In the genomic region with DNA sequence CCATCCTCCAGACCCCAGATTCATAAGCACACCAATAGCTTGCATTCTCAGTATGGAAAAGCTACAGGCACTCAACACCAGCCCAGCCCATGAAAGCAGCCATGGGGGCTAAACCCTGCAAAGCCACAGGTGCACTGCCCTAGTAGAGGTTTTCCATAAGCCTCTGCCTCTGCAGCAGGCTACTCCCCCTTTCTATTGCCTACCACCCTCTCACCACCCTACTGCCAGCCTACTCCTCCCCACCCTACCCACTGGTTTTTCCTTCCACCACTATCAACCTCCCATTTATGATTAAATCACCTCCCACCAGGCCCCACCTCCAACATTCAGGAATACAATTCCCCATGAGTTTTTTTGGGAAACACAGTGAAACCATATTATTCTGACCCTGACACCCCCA, we compare ENCODE assay signal across 35 cellular contexts.
DNase-seq lines count a peak whose midpoint lies in the region; ATAC-seq and TF ChIP-seq lines count a peak whose summit lies in the region.
"Had no signal": no experiment of that assay in that cellular context is flagged by ENCODE, and none has a peak within 500 bp of the region (broad histone marks: within the 10 kb centered on the region; RNA-seq: fewer than 3 reads in every experiment).

No MANE protein-coding gene starts in this region.

- CTCF ChIA-PET in HEK293 (lab: Yijun Ruan, JAX) = no interaction called here

- no peaks in the 10 kb centered on the region for H3K27me3 Mint-ChIP-seq in osteocyte (ENCODE audit: unreplicated experiment)
- peaks cover 21% of the 10 kb centered on the region for H3K27me3 Mint-ChIP-seq in endothelial cell (ENCODE audit: unreplicated experiment)
- H3K27me3 Mint-ChIP-seq: CD4-positive, alpha-beta memory T cell; CD4-positive, alpha-beta T cell; CD8-positive, alpha-beta memory T cell had no signal

- peaks cover 2% of the 10 kb centered on the region for H3K36me3 Mint-ChIP-seq in osteocyte (ENCODE audit: unreplicated experiment)
- no peaks in the 10 kb centered on the region for H3K36me3 Mint-ChIP-seq in endothelial cell (ENCODE audit: low read depth, unreplicated experiment)
- H3K36me3 Mint-ChIP-seq: CD14-positive monocyte; CD4-positive, alpha-beta memory T cell; CD4-positive, CD25-positive, alpha-beta regulatory T cell; CD8-positive, alpha-beta memory T cell; CD8-positive, alpha-beta T cell had no signal

- POLR2A ChIA-PET in HEK293 (lab: Yijun Ruan, JAX) = no interaction called here

- H3K9me3 Mint-ChIP-seq in osteocyte (ENCODE audit: unreplicated experiment) (peaks cover 49% of the 10 kb centered on the region), endothelial cell (ENCODE audit: unreplicated experiment) (no peaks in the 10 kb centered on the region)
- H3K9me3 Mint-ChIP-seq: CD4-positive, alpha-beta T cell; CD8-positive, alpha-beta T cell had no signal

- H3K4me1 Mint-ChIP-seq in osteocyte (ENCODE audit: unreplicated experiment) (no peaks in the 10 kb centered on the region), endothelial cell (ENCODE audit: unreplicated experiment) (no peaks in the 10 kb centered on the region)
- H3K4me1 Mint-ChIP-seq: B cell; CD14-positive monocyte; CD4-positive, CD25-positive, alpha-beta regulatory T cell; CD8-positive, alpha-beta memory T cell had no signal

- H3K27ac ChIP-seq in right atrium auricular region (no peak overlapping the region), HEK293 (ENCODE audit: extremely low read depth, low read depth, low read length) (no peak overlapping the region), esophagus muscularis mucosa (replicated peaks in 1 of 4) (no peak overlapping the region)
- H3K27ac ChIP-seq: 22Rv1; A549; BLaER1; BLaER1 treated with 17β-estradiol and CSF1 and Interleukin-3, amounts not matched to agents 10 nM and 100 nM; C4-2B had no signal

- intact Hi-C loops in Right ventricle myocardium superior (cut with DNase I) = no loop called here
- intact Hi-C loops in esophagus muscularis mucosa (cut with DNase I) = no loop called here

- no peak for TF ChIP-seq POLR2A in esophagus muscularis mucosa (IDR thresholded peaks at IDR 0.05; ENCODE audit: low read depth)

- H3K4me3 ChIP-seq in right atrium auricular region = no peak overlapping the region
- H3K4me3 ChIP-seq in HEK293 (ENCODE audit: low read depth, low read length) = no peak overlapping the region
- no peak overlapping the region for H3K4me3 ChIP-seq in esophagus muscularis mucosa
- H3K4me3 ChIP-seq: A549; BLaER1; BLaER1 treated with 17β-estradiol and CSF1 and Interleukin-3, amounts not matched to agents 10 nM and 100 nM had no signal

- H3K27ac Mint-ChIP-seq in osteocyte (ENCODE audit: unreplicated experiment) (no peak overlapping the region), endothelial cell (ENCODE audit: unreplicated experiment) (no peak overlapping the region)
- H3K27ac Mint-ChIP-seq: B cell; CD14-positive monocyte; CD4-positive, alpha-beta memory T cell; CD4-positive, alpha-beta T cell; CD4-positive, CD25-positive, alpha-beta regulatory T cell; CD8-positive, alpha-beta memory T cell; CD8-positive, alpha-beta T cell had no signal

- DNase-seq in right atrium auricular region (ENCODE audit: low spot score) (peak; percentile 9), Right ventricle myocardium superior (no peak), esophagus muscularis mucosa (ENCODE audit: extremely low spot score) (peak; percentile 66), osteocyte (ENCODE audit: extremely low spot score, unreplicated experiment) (peak; percentile 42), NCI-H69 (lab: John Stamatoyannopoulos, UW) (no peak), NCI-H226 (no peak), endothelial cell (ENCODE audit: low spot score) (no peak)
- DNase-seq: 8988T; ACHN; AML-193; BE2C; C1 segment of cervical spinal cord; Caco-2; Calu3; CD4-positive, alpha-beta memory T cell; CD4-positive, alpha-beta T cell; CD4-positive, CD25-positive, alpha-beta regulatory T cell; CD8-positive, alpha-beta memory T cell; CD8-positive, alpha-beta T cell; COR-L47; DMS 273 treated with DMSO at 0.1 percent for 48 hours; DMS153; DMS53; DMS79; DMS79 treated with DMSO at 0.1 percent for 48 hours; DND-41; EL had no signal

- TF ChIP-seq EP300 in esophagus muscularis mucosa (IDR thresholded peaks at IDR 0.05) = no peak

- no peaks in the 10 kb centered on the region for H3K36me3 ChIP-seq in right atrium auricular region
- H3K36me3 ChIP-seq in HEK293 (ENCODE audit: control insufficient read depth in 2 of 2, insufficient read depth in 1 of 2, low read length in 2 of 2) = no peaks in the 10 kb centered on the region
- no peaks in the 10 kb centered on the region for H3K36me3 ChIP-seq in esophagus muscularis mucosa
- H3K36me3 ChIP-seq: BE2C; BLaER1; BLaER1 treated with 17β-estradiol and CSF1 and Interleukin-3, amounts not matched to agents 10 nM and 100 nM had no signal

- no peaks in the 10 kb centered on the region for H3K27me3 ChIP-seq in right atrium auricular region
- no peaks in the 10 kb centered on the region for H3K27me3 ChIP-seq in esophagus muscularis mucosa
- H3K27me3 ChIP-seq: BE2C; BLaER1; BLaER1 treated with 17β-estradiol and CSF1 and Interleukin-3, amounts not matched to agents 10 nM and 100 nM had no signal

- H3K9me3 ChIP-seq in right atrium auricular region = no peaks in the 10 kb centered on the region
- no peaks in the 10 kb centered on the region for H3K9me3 ChIP-seq in HEK293 (ENCODE audit: control insufficient read depth, insufficient read depth, low read depth, low read length)
- H3K9me3 ChIP-seq in esophagus muscularis mucosa = no peaks in the 10 kb centered on the region
- H3K9me3 ChIP-seq: A549, BE2C, Caco-2 had no signal

- H3K4me1 ChIP-seq in right atrium auricular region = no peaks in the 10 kb centered on the region
- H3K4me1 ChIP-seq in HEK293 (ENCODE audit: control insufficient read depth, insufficient read depth, low read length) = no peaks in the 10 kb centered on the region
- no peaks in the 10 kb centered on the region for H3K4me1 ChIP-seq in esophagus muscularis mucosa
- H3K4me1 ChIP-seq: A549; BE2C; BLaER1; BLaER1 treated with 17β-estradiol and CSF1 and Interleukin-3, amounts not matched to agents 10 nM and 100 nM; Caco-2 had no signal

- TF ChIP-seq CTCF in right atrium auricular region (IDR thresholded peaks at IDR 0.05) (no peak), HEK293 (tag by site-specific recombination; IDR thresholded peaks at IDR 0.05) (no peak), esophagus muscularis mucosa (IDR thresholded peaks at IDR 0.05) (no peak), osteocyte (IDR thresholded peaks at IDR 0.05) (no peak), endothelial cell (IDR thresholded peaks at IDR 0.05; ENCODE audit: unreplicated experiment) (no peak)

- H3K4me3 Mint-ChIP-seq in osteocyte (ENCODE audit: unreplicated experiment) = no peak overlapping the region
- no peak overlapping the region for H3K4me3 Mint-ChIP-seq in endothelial cell (ENCODE audit: unreplicated experiment)
- H3K4me3 Mint-ChIP-seq: B cell; CD14-positive monocyte; CD4-positive, alpha-beta memory T cell; CD4-positive, alpha-beta T cell; CD4-positive, CD25-positive, alpha-beta regulatory T cell; CD8-positive, alpha-beta memory T cell; CD8-positive, alpha-beta T cell had no signal

- ATAC-seq in Right ventricle myocardium superior (ENCODE audit: poor library complexity) = no peak
- ATAC-seq: A549; CD8-positive, alpha-beta T cell had no signal

TF ChIP-seq in HEK293, 187 proteins besides CTCF, POLR2A, EP300 and RAD21:
- no peak for TF ChIP-seq KLF8 (tag by site-specific recombination; IDR thresholded peaks at IDR 0.05)
- peak; percentile 48 for TF ChIP-seq ZFHX2 (tag by site-specific recombination; conservative IDR thresholded peaks at IDR 0.05)
- TF ChIP-seq ZNF146 (tag by site-specific recombination; IDR thresholded peaks at IDR 0.05) = no peak
- TF ChIP-seq EGR2 (tag by site-specific recombination; IDR thresholded peaks at IDR 0.05; ENCODE audit: low read depth) = peak; percentile 84
- no peak for TF ChIP-seq ZNF169 (tag by site-specific recombination; IDR thresholded peaks at IDR 0.05)
- TF ChIP-seq, protein P1, sequence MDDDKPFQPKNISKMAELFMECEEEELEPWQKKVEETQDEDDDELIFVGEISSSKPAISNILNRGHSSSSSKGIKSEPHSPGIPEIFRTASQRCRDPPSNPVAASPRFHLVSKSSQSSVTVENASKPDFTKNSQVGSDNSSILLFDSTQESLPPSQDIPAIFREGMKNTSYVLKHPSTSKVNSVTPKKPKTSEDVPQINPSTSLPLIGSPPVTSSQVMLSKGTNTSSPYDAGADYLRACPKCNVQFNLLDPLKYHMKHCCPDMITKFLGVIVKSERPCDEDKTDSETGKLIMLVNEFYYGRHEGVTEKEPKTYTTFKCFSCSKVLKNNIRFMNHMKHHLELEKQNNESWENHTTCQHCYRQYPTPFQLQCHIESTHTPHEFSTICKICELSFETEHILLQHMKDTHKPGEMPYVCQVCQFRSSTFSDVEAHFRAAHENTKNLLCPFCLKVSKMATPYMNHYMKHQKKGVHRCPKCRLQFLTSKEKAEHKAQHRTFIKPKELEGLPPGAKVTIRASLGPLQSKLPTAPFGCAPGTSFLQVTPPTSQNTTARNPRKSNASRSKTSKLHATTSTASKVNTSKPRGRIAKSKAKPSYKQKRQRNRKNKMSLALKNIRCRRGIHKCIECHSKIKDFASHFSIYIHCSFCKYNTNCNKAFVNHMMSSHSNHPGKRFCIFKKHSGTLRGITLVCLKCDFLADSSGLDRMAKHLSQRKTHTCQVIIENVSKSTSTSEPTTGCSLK (tag by site-specific recombination; IDR thresholded peaks at IDR 0.05) = no peak
- TF ChIP-seq, protein P2, sequence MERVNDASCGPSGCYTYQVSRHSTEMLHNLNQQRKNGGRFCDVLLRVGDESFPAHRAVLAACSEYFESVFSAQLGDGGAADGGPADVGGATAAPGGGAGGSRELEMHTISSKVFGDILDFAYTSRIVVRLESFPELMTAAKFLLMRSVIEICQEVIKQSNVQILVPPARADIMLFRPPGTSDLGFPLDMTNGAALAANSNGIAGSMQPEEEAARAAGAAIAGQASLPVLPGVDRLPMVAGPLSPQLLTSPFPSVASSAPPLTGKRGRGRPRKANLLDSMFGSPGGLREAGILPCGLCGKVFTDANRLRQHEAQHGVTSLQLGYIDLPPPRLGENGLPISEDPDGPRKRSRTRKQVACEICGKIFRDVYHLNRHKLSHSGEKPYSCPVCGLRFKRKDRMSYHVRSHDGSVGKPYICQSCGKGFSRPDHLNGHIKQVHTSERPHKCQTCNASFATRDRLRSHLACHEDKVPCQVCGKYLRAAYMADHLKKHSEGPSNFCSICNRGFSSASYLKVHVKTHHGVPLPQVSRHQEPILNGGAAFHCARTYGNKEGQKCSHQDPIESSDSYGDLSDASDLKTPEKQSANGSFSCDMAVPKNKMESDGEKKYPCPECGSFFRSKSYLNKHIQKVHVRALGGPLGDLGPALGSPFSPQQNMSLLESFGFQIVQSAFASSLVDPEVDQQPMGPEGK (tag by site-specific recombination; IDR thresholded peaks at IDR 0.05) = no peak

Comparison
In these comparisons a context has a peak if more than half of its experiments do, and no peak if none do; other contexts are left out.
1. DNase-seq: peak in right atrium auricular region (single experiment), esophagus muscularis mucosa (single experiment) and osteocyte (single experiment); none in Right ventricle myocardium superior (single experiment), NCI-H69 (single experiment), NCI-H226 (single experiment) and endothelial cell (single experiment).